Comparison of ENCODE assay signal across 33 cellular contexts in the genomic region with DNA sequence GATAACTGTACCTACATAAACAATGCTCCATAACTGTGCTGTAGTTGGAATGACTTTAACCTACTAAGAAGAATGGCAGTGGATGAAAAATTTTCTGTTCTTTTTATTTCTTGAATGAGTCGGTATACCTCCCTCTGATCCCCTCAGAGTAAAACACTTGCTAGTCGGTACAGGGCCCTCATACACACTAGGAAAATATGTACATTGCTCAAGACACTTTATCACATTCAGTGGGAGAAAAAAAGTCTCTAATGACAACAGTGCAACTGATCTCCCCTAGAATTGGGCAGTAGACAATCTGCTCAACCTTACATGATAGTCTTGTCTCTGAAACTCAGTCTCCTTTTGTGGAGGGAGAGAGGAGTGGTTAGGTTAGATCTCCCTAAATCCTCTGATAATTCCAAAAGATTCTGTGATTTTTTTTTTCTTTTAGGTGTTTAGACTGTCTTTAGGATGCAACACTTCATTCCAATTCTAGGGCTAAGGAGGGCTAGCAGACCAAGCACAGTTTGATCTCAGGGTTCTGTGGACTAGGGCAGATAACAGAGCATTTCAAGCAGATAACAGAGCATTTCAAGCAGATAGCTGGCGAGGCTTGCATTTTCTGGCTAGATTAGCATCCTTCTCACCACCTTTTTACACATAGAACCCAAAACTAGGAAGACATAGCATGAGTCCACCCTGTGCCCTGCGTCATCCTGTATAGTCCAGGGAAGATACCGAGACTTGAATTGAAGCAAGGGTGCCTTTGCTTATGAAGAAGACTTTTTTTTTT.
A peak's percentile ranks its signal among the peaks of the same experiment; 100 is the strongest.
DNase-seq lines count a peak whose midpoint lies in the region; ATAC-seq, FAIRE-seq and TF ChIP-seq lines count a peak whose summit lies in the region.
"Had no signal": no experiment of that assay in that cellular context is flagged by ENCODE, and none has a peak within 500 bp of the region (broad histone marks: within the 10 kb centered on the region; RNA-seq: fewer than 3 reads in every experiment).

No MANE protein-coding gene starts in this region.

- no peaks in the 10 kb centered on the region for H3K36me3 ChIP-seq in CD8-positive, alpha-beta T cell (ENCODE audit: insufficient read depth, low read length)
- H3K36me3 ChIP-seq in GM23338 (ENCODE audit: insufficient read depth) (no peaks in the 10 kb centered on the region), K562 (ENCODE audit: control insufficient read depth, insufficient read depth, low read length) (no peaks in the 10 kb centered on the region), mesenchymal stem cell (ENCODE audit: control insufficient read depth in 1 of 2, insufficient read depth in 2 of 2, low read depth in 1 of 2, low read length in 2 of 2) (no peaks in the 10 kb centered on the region)
- H3K36me3 ChIP-seq: BLaER1 treated with 17β-estradiol and CSF1 and Interleukin-3, amounts not matched to agents 10 nM and 100 nM; MG63; upper lobe of left lung had no signal

- H3K79me1 ChIP-seq in mesenchymal stem cell (replicated peaks; ENCODE audit: low read length, poor library complexity, severe bottlenecking) = no peaks in the 10 kb centered on the region

- in situ Hi-C loops in K562 (cut with MboI) = no loop called here

- H4K20me1 ChIP-seq in GM23338 (replicated peaks; ENCODE audit: insufficient read depth) (no peaks in the 10 kb centered on the region), K562 (replicated peaks; ENCODE audit: control insufficient read depth, insufficient read depth, low read length) (no peaks in the 10 kb centered on the region)
- H4K20me1 ChIP-seq: BLaER1 treated with 17β-estradiol and CSF1 and Interleukin-3, amounts not matched to agents 10 nM and 100 nM had no signal

- TF ChIP-seq RAD21 in K562 (CRISPR knock-in tag; conservative IDR thresholded peaks at IDR 0.05 in 1 of 2, IDR thresholded peaks at IDR 0.05 in 1 of 2) = no peak

- H3K4ac ChIP-seq in mesenchymal stem cell (ENCODE audit: low read depth in 1 of 2, low read length in 2 of 2) = peak overlapping the region in 1 of 2 experiments; percentile 86

- H3K79me2 ChIP-seq in GM23338 (replicated peaks; ENCODE audit: insufficient read depth) (no peaks in the 10 kb centered on the region), K562 (ENCODE audit: control insufficient read depth, insufficient read depth, low read length) (no peaks in the 10 kb centered on the region)
- H3K79me2 ChIP-seq: parathyroid adenoma had no signal

- no peaks in the 10 kb centered on the region for H3K36me3 Mint-ChIP-seq in CD8-positive, alpha-beta T cell
- no peaks in the 10 kb centered on the region for H3K36me3 Mint-ChIP-seq in GM23338 (ENCODE audit: low read depth)
- H3K36me3 Mint-ChIP-seq: stimulated activated naive B cell treated with anti-CD40 and anti-IgM and Interleukin-4, amounts not matched to agents 10 μg/mL and 1 μg/mL and 100 μg/mL, for 72 hours had no signal

- H3K27me3 ChIP-seq in CD8-positive, alpha-beta T cell (ENCODE audit: insufficient read depth, low read length) = no peaks in the 10 kb centered on the region
- H3K27me3 ChIP-seq in GM23338 (ENCODE audit: insufficient read depth) (no peaks in the 10 kb centered on the region), K562 (ENCODE audit: control insufficient read depth in 2 of 2, insufficient read depth in 2 of 2, low read length in 2 of 2) (no peaks in the 10 kb centered on the region), mesenchymal stem cell (ENCODE audit: control insufficient read depth in 1 of 2, insufficient read depth in 1 of 2, low read length in 2 of 2) (no peaks in the 10 kb centered on the region)
- H3K27me3 ChIP-seq: BLaER1 treated with 17β-estradiol and CSF1 and Interleukin-3, amounts not matched to agents 10 nM and 100 nM; MG63; upper lobe of left lung had no signal

- H3K9me3 Mint-ChIP-seq in CD8-positive, alpha-beta T cell = no peaks in the 10 kb centered on the region
- no peaks in the 10 kb centered on the region for H3K9me3 Mint-ChIP-seq in GM23338
- H3K9me3 Mint-ChIP-seq: memory B cell; stimulated activated naive B cell treated with anti-CD40 and anti-IgM and Interleukin-4, amounts not matched to agents 10 μg/mL and 1 μg/mL and 100 μg/mL, for 72 hours had no signal

- H2AK5ac ChIP-seq in mesenchymal stem cell (ENCODE audit: low read length, severe bottlenecking) = no peak overlapping the region

- peaks cover 17% of the 10 kb centered on the region for H3K9me2 ChIP-seq in GM23338 (ENCODE audit: insufficient read depth)

- H3K4me1 ChIP-seq in CD8-positive, alpha-beta T cell (ENCODE audit: insufficient read depth, low read length) = peaks cover 14% of the 10 kb centered on the region
- H3K4me1 ChIP-seq in GM23338 (ENCODE audit: insufficient read depth) (no peaks in the 10 kb centered on the region), K562 (replicated peaks in 1 of 2; ENCODE audit: control insufficient read depth in 2 of 2, insufficient read depth in 2 of 2, low read length in 2 of 2) (peaks cover 0 to 19% of the 10 kb centered on the region in 2 experiments; a peak in 3 of 5 replicates), mesenchymal stem cell (ENCODE audit: control insufficient read depth, insufficient read depth, low read depth, low read length) (no peaks in the 10 kb centered on the region)
- H3K4me1 ChIP-seq: parathyroid adenoma had no signal

- H3K18ac ChIP-seq in mesenchymal stem cell (ENCODE audit: low read depth in 1 of 2, low read length in 2 of 2) = peak overlapping the region in 1 of 2 experiments; percentile 76

- no peak for DNase-seq in CD8-positive, alpha-beta T cell
- no peak for DNase-seq in GM23338 (ENCODE audit: low spot score)
- DNase-seq in K562 (ENCODE audit: extremely low read depth in 1 of 4, low spot score in 3 of 4) = peak in 1 of 4 experiments; percentile 22
- peak; percentile 28 for DNase-seq in mesenchymal stem cell
- no peak for DNase-seq in NCI-H187 treated with DMSO at 0.1 percent for 48 hours (lab: John Stamatoyannopoulos, UW)
- no peak for DNase-seq in NOMO-1 (lab: John Stamatoyannopoulos, UW; ENCODE audit: unreplicated experiment in 2 of 2)
- DNase-seq: activated CD4-positive, alpha-beta T cell treated with anti-CD3 and anti-CD28 coated beads for 48 hours; activated gamma-delta T cell; activated T-cell treated with anti-CD3 and anti-CD28 coated beads, Interleukin-2, amount 50 U/mL, for 1 hour; amniotic stem cell; Calu3; hypothalamus; KBM-7; MG63; NCI-H1417; NCI-H2081; NCI-H2227 treated with DMSO at 0.1 percent for 48 hours; NCI-H526; NK-92 treated with Interleukin-12 subunit alpha and Interleukin-12 subunit beta, amount 100 ng/mL, for 24 hours; retina; Right ventricle myocardium superior; stimulated activated naive B cell treated with anti-CD40 and anti-IgM and Interleukin-4, amounts not matched to agents 10 μg/mL and 1 μg/mL and 100 μg/mL, for 72 hours; substantia nigra; T1000; upper lobe of left lung had no signal

- H4K91ac ChIP-seq in mesenchymal stem cell (ENCODE audit: low read length) = peak overlapping the region; percentile 47

- H3K9ac ChIP-seq in K562 (ENCODE audit: insufficient read depth in 1 of 2, low read depth in 2 of 2, low read length in 2 of 2) = no peak overlapping the region
- H3K9ac ChIP-seq in mesenchymal stem cell (ENCODE audit: low read length) = no peak overlapping the region
- H3K9ac ChIP-seq: BLaER1 treated with 17β-estradiol and CSF1 and Interleukin-3, amounts not matched to agents 10 nM and 100 nM; parathyroid adenoma had no signal

- H3K27ac ChIP-seq in CD8-positive, alpha-beta T cell (ENCODE audit: low read depth, low read length) = no peak overlapping the region
- H3K27ac ChIP-seq in GM23338 (ENCODE audit: low read depth) (no peak overlapping the region), K562 (ENCODE audit: extremely low read depth, low read depth, low read length) (no peak overlapping the region), mesenchymal stem cell (ENCODE audit: low read length, poor library complexity, severe bottlenecking) (no peak overlapping the region)
- H3K27ac ChIP-seq: parathyroid adenoma had no signal

- H3F3A ChIP-seq in GM23338 (replicated peaks; ENCODE audit: low read depth) = no peaks in the 10 kb centered on the region

- intact Hi-C loops in CD8-positive, alpha-beta T cell (cut with DNase I, micrococcal nuclease) = no loop called here
- intact Hi-C loops in K562 (cut with micrococcal nuclease) = no loop called here

- H2BK12ac ChIP-seq in mesenchymal stem cell (ENCODE audit: low read length in 2 of 2) = peak overlapping the region; percentile 3 to 42

- FAIRE-seq in K562 (lab: Jason Lieb, UNC) = no peak
- FAIRE-seq: endothelial cell of umbilical vein, HTR-8/SVneo had no signal

- H2BK120ac ChIP-seq in mesenchymal stem cell (ENCODE audit: low read depth, low read length) = peak overlapping the region; percentile 15

- no peak for TF ChIP-seq CTCF in CD8-positive, alpha-beta T cell (IDR thresholded peaks at IDR 0.05)
- TF ChIP-seq CTCF in GM23338 (conservative IDR thresholded peaks at IDR 0.05; ENCODE audit: low read depth in 2 of 2) = no peak
- TF ChIP-seq CTCF in K562 (IDR thresholded peaks at IDR 0.05 in 2 of 3, conservative IDR thresholded peaks at IDR 0.05 in 1 of 3; ENCODE audit: insufficient read depth in 2 of 3, low read depth in 1 of 3, low read length in 3 of 3) = no peak

- H3K4me2 ChIP-seq in GM23338 (no peak overlapping the region), K562 (ENCODE audit: insufficient read depth, low read length) (no peak overlapping the region), mesenchymal stem cell (ENCODE audit: low read length, poor library complexity, severe bottlenecking) (no peak overlapping the region)

- no peaks in the 10 kb centered on the region for H3K9me3 ChIP-seq in CD8-positive, alpha-beta T cell (ENCODE audit: low read length)
- H3K9me3 ChIP-seq in K562 (replicated peaks; ENCODE audit: control insufficient read depth, insufficient read depth, low read depth, low read length) (no peaks in the 10 kb centered on the region), mesenchymal stem cell (ENCODE audit: control insufficient read depth, low read length) (no peaks in the 10 kb centered on the region)
- H3K9me3 ChIP-seq: MG63, upper lobe of left lung had no signal

- H3K4me1 Mint-ChIP-seq in CD8-positive, alpha-beta T cell (ENCODE audit: low read depth) = peaks cover 24% of the 10 kb centered on the region
- H3K4me1 Mint-ChIP-seq in GM23338 = no peaks in the 10 kb centered on the region
- H3K4me1 Mint-ChIP-seq: neural crest cell had no signal

- H3K14ac ChIP-seq in mesenchymal stem cell (ENCODE audit: low read length in 2 of 2) = no peak overlapping the region

- H3K27ac Mint-ChIP-seq in CD8-positive, alpha-beta T cell = peak overlapping the region; percentile 2
- H3K27ac Mint-ChIP-seq in GM23338 = no peak overlapping the region
- H3K27ac Mint-ChIP-seq: memory B cell; stimulated activated naive B cell treated with anti-CD40 and anti-IgM and Interleukin-4, amounts not matched to agents 10 μg/mL and 1 μg/mL and 100 μg/mL, for 72 hours had no signal

- no peak for TF ChIP-seq POLR2A in K562 (conservative IDR thresholded peaks at IDR 0.05)

- H4K8ac ChIP-seq in mesenchymal stem cell (ENCODE audit: low read length) = peak overlapping the region; percentile 30

- WGBS in K562 (ENCODE audit: insufficient coverage, low coverage, missing lambda C conversion rate) = 11% methylated on average over 5 of the region's 5 CpGs
- WGBS in mesenchymal stem cell = 85% methylated on average over 5 of the region's 5 CpGs

- H3K27me3 Mint-ChIP-seq in CD8-positive, alpha-beta T cell (ENCODE audit: low read depth) = no peaks in the 10 kb centered on the region
- peaks cover 2% of the 10 kb centered on the region for H3K27me3 Mint-ChIP-seq in GM23338 (ENCODE audit: insufficient read depth, low read depth, poor library complexity)
- H3K27me3 Mint-ChIP-seq: memory B cell; stimulated activated naive B cell treated with anti-CD40 and anti-IgM and Interleukin-4, amounts not matched to agents 10 μg/mL and 1 μg/mL and 100 μg/mL, for 72 hours had no signal

- no peak overlapping the region for H3K4me3 Mint-ChIP-seq in CD8-positive, alpha-beta T cell
- H3K4me3 Mint-ChIP-seq in GM23338 = no peak overlapping the region
- H3K4me3 Mint-ChIP-seq: memory B cell; neural crest cell; stimulated activated naive B cell treated with anti-CD40 and anti-IgM and Interleukin-4, amounts not matched to agents 10 μg/mL and 1 μg/mL and 100 μg/mL, for 72 hours had no signal

- H3K4me3 ChIP-seq in CD8-positive, alpha-beta T cell (ENCODE audit: low read depth, low read length) = no peak overlapping the region
- H3K4me3 ChIP-seq in GM23338 (no peak overlapping the region), K562 (no peak overlapping the region), mesenchymal stem cell (ENCODE audit: insufficient read depth in 1 of 2, low read depth in 1 of 2, low read length in 2 of 2) (no peak overlapping the region)
- H3K4me3 ChIP-seq: BLaER1 treated with 17β-estradiol and CSF1 and Interleukin-3, amounts not matched to agents 10 nM and 100 nM; MG63; upper lobe of left lung had no signal

- CTCF ChIA-PET in CD8-positive, alpha-beta T cell (lab: Charles Lee) = interaction anchor here (1.0 to 2.3 kb wide), 4 partner anchors 33 to 209 kb away, joined by 3 to 9 read pairs (median 4); no protein-coding TSS in a partner anchor
- CTCF ChIA-PET in K562 (lab: Yijun Ruan, JAX; ENCODE audit: low intra/inter-chr PET ratio) = no interaction called here

- H3K9me1 ChIP-seq in K562 (ENCODE audit: control insufficient read depth, insufficient read depth, low read length) = no peaks in the 10 kb centered on the region

- no peak overlapping the region for H2BK5ac ChIP-seq in mesenchymal stem cell (ENCODE audit: low read depth, low read length, poor library complexity, severe bottlenecking)

- H2BK15ac ChIP-seq in mesenchymal stem cell (ENCODE audit: low read depth, poor library complexity, severe bottlenecking) = no peak overlapping the region

- H2AFZ ChIP-seq in GM23338 = peak overlapping the region; percentile 38; the same call in 1 of the 2 replicates
- no peak overlapping the region for H2AFZ ChIP-seq in K562 (ENCODE audit: low read depth, low read length)
- no peak overlapping the region for H2AFZ ChIP-seq in mesenchymal stem cell (ENCODE audit: low read depth, low read length)
- H2AFZ ChIP-seq: parathyroid adenoma had no signal

- no peak for TF ChIP-seq EP300 in K562 (IDR thresholded peaks at IDR 0.05; ENCODE audit: low read length)

- H3K23ac ChIP-seq in mesenchymal stem cell (ENCODE audit: low read length in 2 of 2) = no peak overlapping the region

- no peak for ATAC-seq in CD8-positive, alpha-beta T cell
- ATAC-seq in GM23338 (no peak), K562 (no peak), HG03139 (IDR thresholded peaks at IDR 0.05; ENCODE audit: unreplicated experiment) (no peak)
- ATAC-seq: left lobe of liver; stimulated activated naive B cell treated with anti-CD40 and anti-IgM and Interleukin-4, amounts not matched to agents 10 μg/mL and 1 μg/mL and 100 μg/mL, for 72 hours had no signal

- no TSS peak for BruUV-seq in K562 (replicated peaks; lab: Mats Ljungman, UMichigan)

- POLR2A ChIA-PET in CD8-positive, alpha-beta T cell (lab: Charles Lee) = interaction anchor here (0.9 kb wide), 1 partner anchor 10 kb away, joined by 3 read pairs; no protein-coding TSS in a partner anchor
- POLR2A ChIA-PET in K562 (lab: Yijun Ruan, JAX) = interaction anchor here (0.9 kb wide), 1 partner anchor 30 kb away, joined by 3 read pairs; no protein-coding TSS in a partner anchor
